12 cellular contexts compared by ENCODE assay signal in genomic region chrX:112867570-112867969, GRCh38. TPM values are rescaled to one million over a fixed set of nuclear protein-coding genes. Genes with fewer than 3 reads are reported as not detected.
DNase-seq lines count a peak whose midpoint lies in the region; ATAC-seq and TF ChIP-seq lines count a peak whose summit lies in the region.
"Had no signal": no experiment of that assay in that cellular context is flagged by ENCODE, and none has a peak within 500 bp of the region (broad histone marks: within the 10 kb centered on the region; RNA-seq: fewer than 3 reads in every experiment).

No MANE protein-coding gene starts in this region.

- H2AK5ac ChIP-seq in H9 (ENCODE audit: insufficient read length, low read length): no peak overlapping the region

- H2BK12ac ChIP-seq in H9 (ENCODE audit: insufficient read length, low read depth, low read length): no peak overlapping the region

- no peaks in the 10 kb centered on the region for H3K79me1 ChIP-seq in H9 (ENCODE audit: insufficient read depth, low read depth, low read length, poor library complexity, severe bottlenecking)

- no peak overlapping the region for H2BK20ac ChIP-seq in H9 (ENCODE audit: low read depth, low read length, poor library complexity, severe bottlenecking)

- no peak overlapping the region for H3K14ac ChIP-seq in H9 (ENCODE audit: insufficient read depth, low read length)

- H3K27ac ChIP-seq in H9 (ENCODE audit: insufficient read length, low read depth, low read length): no peak overlapping the region
- H3K27ac ChIP-seq: coronary artery, thoracic aorta had no signal

- H3K18ac ChIP-seq in H9 (ENCODE audit: insufficient read length, low read depth, low read length): no peak overlapping the region

- DNase-seq in H9 (peak; percentile 52), memory B cell (ENCODE audit: low spot score in 2 of 2) (no peak), NCI-H1105 treated with DMSO at 0.1 percent for 48 hours (lab: John Stamatoyannopoulos, UW) (no peak), NCI-H1694 treated with DMSO at 0.1 percent for 48 hours (lab: John Stamatoyannopoulos, UW) (no peak)
- DNase-seq: activated effector memory CD4-positive, alpha-beta T cell treated with Interleukin-2 at 50 U/mL for 16 hours; GF-D8; Karpas-422 had no signal

- ATAC-seq in GM18868 (IDR thresholded peaks at IDR 0.05; ENCODE audit: unreplicated experiment) (peak; percentile 74), HG03558 (IDR thresholded peaks at IDR 0.05; ENCODE audit: extremely low read depth, unreplicated experiment) (peak; percentile 91), memory B cell (ENCODE audit: low read depth) (peak; percentile 41), GM18498 (IDR thresholded peaks at IDR 0.05; ENCODE audit: unreplicated experiment) (no peak)

- H4K8ac ChIP-seq in H9 (replicated peaks; ENCODE audit: insufficient read length, low read depth, low read length): no peak overlapping the region

- H3K79me2 ChIP-seq in H9 (ENCODE audit: insufficient read depth, low read length): no peaks in the 10 kb centered on the region

- H3T11ph ChIP-seq in H9 (ENCODE audit: low read length): no peak overlapping the region

- no peaks in the 10 kb centered on the region for H3K27me3 ChIP-seq in H9 (ENCODE audit: insufficient read depth, low read length)

- H3K9me3 ChIP-seq in H9 (ENCODE audit: control insufficient read depth, low read depth, low read length): no peaks in the 10 kb centered on the region
- H3K9me3 ChIP-seq: thoracic aorta had no signal

- no peak overlapping the region for H3K27ac Mint-ChIP-seq in H9
- no peak overlapping the region for H3K27ac Mint-ChIP-seq in memory B cell

- no peaks in the 10 kb centered on the region for H3K36me3 Mint-ChIP-seq in H9 (ENCODE audit: insufficient read depth in 1 of 3, low read depth in 3 of 3)
- no peaks in the 10 kb centered on the region for H3K36me3 Mint-ChIP-seq in memory B cell

- no peak overlapping the region for H3K56ac ChIP-seq in H9 (ENCODE audit: insufficient read length, low read depth, low read length)

- no peak overlapping the region for H3K4me3 Mint-ChIP-seq in H9
- H3K4me3 Mint-ChIP-seq in memory B cell: no peak overlapping the region

- no peak overlapping the region for H4K91ac ChIP-seq in H9 (ENCODE audit: insufficient read length, low read depth, low read length)

- H3K4me1 Mint-ChIP-seq in H9 (peaks cover 4 to 6% of the 10 kb centered on the region in 2 experiments), memory B cell (no peaks in the 10 kb centered on the region)

- no peak overlapping the region for H3K23ac ChIP-seq in H9 (ENCODE audit: insufficient read length, low read depth, low read length)

- no peaks in the 10 kb centered on the region for H4K20me1 ChIP-seq in H9 (ENCODE audit: control insufficient read depth, insufficient read depth, insufficient read length)

- no peaks in the 10 kb centered on the region for H3K9me3 Mint-ChIP-seq in H9
- no peaks in the 10 kb centered on the region for H3K9me3 Mint-ChIP-seq in memory B cell

- no peaks in the 10 kb centered on the region for H3K27me3 Mint-ChIP-seq in H9 (ENCODE audit: low read depth)
- peaks cover 2% of the 10 kb centered on the region for H3K27me3 Mint-ChIP-seq in memory B cell

- WGBS in H9 (ENCODE audit: extremely low coverage, insufficient read length, low lambda C conversion rate): no CpG with 5 or more reads among the region's 2 CpGs

- H3K23me2 ChIP-seq in H9 (ENCODE audit: insufficient read length, low read depth, low read length, poor library complexity, severe bottlenecking): no peaks in the 10 kb centered on the region

- no peak overlapping the region for H2BK120ac ChIP-seq in H9 (ENCODE audit: low read depth, low read length, poor library complexity, severe bottlenecking)

- no peak overlapping the region for H2AFZ ChIP-seq in H9 (ENCODE audit: low read length)

- no peak overlapping the region for H2BK15ac ChIP-seq in H9 (ENCODE audit: low read depth, low read length)

- H3K4me1 ChIP-seq in H9 (ENCODE audit: insufficient read depth, low read length): no peaks in the 10 kb centered on the region

- no peak overlapping the region for H3K4ac ChIP-seq in H9 (ENCODE audit: low read depth, low read length)

- TF ChIP-seq CTCF in H9 (conservative IDR thresholded peaks at IDR 0.05): peak; percentile 63

- no peak overlapping the region for H4K5ac ChIP-seq in H9 (ENCODE audit: insufficient read length, low read depth, low read length)

- H3K9ac ChIP-seq in H9 (ENCODE audit: extremely low read depth, insufficient read length, low read length): no peak overlapping the region

- H3K4me2 ChIP-seq in H9 (ENCODE audit: insufficient read depth, insufficient read length, low read length): no peak overlapping the region

- H2BK5ac ChIP-seq in H9 (ENCODE audit: insufficient read length, low read length): no peak overlapping the region

RNA-seq across cellular contexts. Expression of gene AMOT, which starts 26.9 kb away (rescaled TPM):
- 17.6 and 19.9 TPM in 2 replicates for total RNA-seq in H9 (2021)
